In genomic region chr4:18241744-18242143, GRCh38 we compare ENCODE assay signal across 18 cellular contexts.
DNase-seq lines count a peak whose midpoint lies in the region; ATAC-seq and TF ChIP-seq lines count a peak whose summit lies in the region.
"Had no signal": no experiment of that assay in that cellular context is flagged by ENCODE, and none has a peak within 500 bp of the region (broad histone marks: within the 10 kb centered on the region; RNA-seq: fewer than 3 reads in every experiment).

No MANE protein-coding gene starts in this region.

- no peak overlapping the region for H2AK5ac ChIP-seq in mesendoderm (ENCODE audit: low read length)

- peak overlapping the region; percentile 61; the same call in 1 of the 2 replicates for H2AFZ ChIP-seq in GM23338

- peak overlapping the region; percentile 4 for H3K4ac ChIP-seq in mesendoderm (ENCODE audit: low read depth, low read length)

- H2BK5ac ChIP-seq in mesendoderm (ENCODE audit: low read length): no peak overlapping the region

- peaks cover 2% of the 10 kb centered on the region for H3K27me3 Mint-ChIP-seq in GM23338 (ENCODE audit: insufficient read depth, low read depth, poor library complexity)
- peaks cover 3% of the 10 kb centered on the region for H3K27me3 Mint-ChIP-seq in activated T-helper 17 cell treated with anti-CD3 and anti-CD28 coated beads, Interleukin-2, amount 50 U/mL, for 72 hours
- no peaks in the 10 kb centered on the region for H3K27me3 Mint-ChIP-seq in type B pancreatic cell
- H3K27me3 Mint-ChIP-seq: CD4-positive, alpha-beta T cell had no signal

- H3K27me3 ChIP-seq in GM23338 (ENCODE audit: insufficient read depth) (no peaks in the 10 kb centered on the region), mesendoderm (ENCODE audit: insufficient read depth, low read length, poor library complexity) (no peaks in the 10 kb centered on the region)
- H3K27me3 ChIP-seq: BLaER1 treated with 17β-estradiol and CSF1 and Interleukin-3, amounts not matched to agents 10 nM and 100 nM had no signal

- H3K4me2 ChIP-seq in GM23338 (no peak overlapping the region), mesendoderm (ENCODE audit: low read length) (no peak overlapping the region)
- H3K4me2 ChIP-seq: A549; BLaER1 treated with 17β-estradiol and CSF1 and Interleukin-3, amounts not matched to agents 10 nM and 100 nM had no signal

- no peaks in the 10 kb centered on the region for H3K9me3 Mint-ChIP-seq in GM23338
- H3K9me3 Mint-ChIP-seq in activated T-helper 17 cell treated with anti-CD3 and anti-CD28 coated beads, Interleukin-2, amount 50 U/mL, for 72 hours: no peaks in the 10 kb centered on the region
- H3K9me3 Mint-ChIP-seq in type B pancreatic cell: no peaks in the 10 kb centered on the region
- H3K9me3 Mint-ChIP-seq: CD4-positive, alpha-beta T cell; CD8-positive, alpha-beta T cell had no signal

- H3K56ac ChIP-seq in mesendoderm (ENCODE audit: low read length): no peak overlapping the region

- no peak overlapping the region for H4K8ac ChIP-seq in mesendoderm (ENCODE audit: low read depth, low read length)

- WGBS in mesendoderm (ENCODE audit: extremely low coverage, insufficient coverage, low lambda C conversion rate): no CpG with 5 or more reads among the region's 1 CpG

- DNase-seq in GM23338 (ENCODE audit: low spot score): no peak
- DNase-seq in astrocyte of the hippocampus (ENCODE audit: low read depth, low spot score): peak; percentile 54
- DNase-seq in mesendoderm: peak; percentile 3
- DNase-seq in type B pancreatic cell (ENCODE audit: extremely low spot score, unreplicated experiment): no peak
- no peak for DNase-seq in stimulated activated naive CD8-positive, alpha-beta T cell treated with anti-CD3 and anti-CD28 coated beads, Interleukin-15, Interleukin-2, amounts not matched to agents 100 U/mL and 50 U/mL, for 24 hours
- DNase-seq: AML-193; Caco-2; Calu3; CD4-positive, alpha-beta T cell; CD8-positive, alpha-beta T cell; DMS79 treated with DMSO at 0.1 percent for 48 hours; GF-D8 had no signal

- no peak overlapping the region for H3K4me3 ChIP-seq in GM23338
- H3K4me3 ChIP-seq in mesendoderm (ENCODE audit: low read length): no peak overlapping the region
- H3K4me3 ChIP-seq: A549; BLaER1 treated with 17β-estradiol and CSF1 and Interleukin-3, amounts not matched to agents 10 nM and 100 nM had no signal

- H4K5ac ChIP-seq in mesendoderm (ENCODE audit: low read length): no peak overlapping the region

- H3K4me3 Mint-ChIP-seq in GM23338 (no peak overlapping the region), type B pancreatic cell (no peak overlapping the region)
- no peak overlapping the region for H3K4me3 Mint-ChIP-seq in activated T-helper 17 cell treated with anti-CD3 and anti-CD28 coated beads, Interleukin-2, amount 50 U/mL, for 72 hours
- H3K4me3 Mint-ChIP-seq: B cell; CD4-positive, alpha-beta T cell; CD8-positive, alpha-beta T cell had no signal

- TF ChIP-seq CTCF in GM23338 (conservative IDR thresholded peaks at IDR 0.05; ENCODE audit: low read depth in 2 of 2): no peak
- TF ChIP-seq CTCF in type B pancreatic cell (conservative IDR thresholded peaks at IDR 0.05): no peak

- no peaks in the 10 kb centered on the region for H4K20me1 ChIP-seq in GM23338 (replicated peaks; ENCODE audit: insufficient read depth)
- H4K20me1 ChIP-seq: BLaER1 treated with 17β-estradiol and CSF1 and Interleukin-3, amounts not matched to agents 10 nM and 100 nM had no signal

- no peaks in the 10 kb centered on the region for H3K79me1 ChIP-seq in mesendoderm (ENCODE audit: low read length)

- H3K36me3 Mint-ChIP-seq in GM23338 (ENCODE audit: low read depth) (no peaks in the 10 kb centered on the region), type B pancreatic cell (no peaks in the 10 kb centered on the region)
- no peaks in the 10 kb centered on the region for H3K36me3 Mint-ChIP-seq in activated T-helper 17 cell treated with anti-CD3 and anti-CD28 coated beads, Interleukin-2, amount 50 U/mL, for 72 hours (ENCODE audit: low read depth)
- H3K36me3 Mint-ChIP-seq: CD8-positive, alpha-beta T cell had no signal

- no peaks in the 10 kb centered on the region for H3F3A ChIP-seq in GM23338 (replicated peaks; ENCODE audit: low read depth)

- H3K9me2 ChIP-seq in GM23338 (ENCODE audit: insufficient read depth): no peaks in the 10 kb centered on the region; the same call in 1 of the 2 replicates

- H2BK120ac ChIP-seq in mesendoderm (ENCODE audit: low read depth, low read length): no peak overlapping the region

- no peak overlapping the region for H3K9ac ChIP-seq in mesendoderm (ENCODE audit: low read length)
- H3K9ac ChIP-seq: BLaER1 treated with 17β-estradiol and CSF1 and Interleukin-3, amounts not matched to agents 10 nM and 100 nM had no signal

- H3K18ac ChIP-seq in mesendoderm (ENCODE audit: low read length): no peak overlapping the region

- peaks cover 11% of the 10 kb centered on the region; the same call in 2 of the 3 replicates for H3K4me1 Mint-ChIP-seq in GM23338
- H3K4me1 Mint-ChIP-seq in activated T-helper 17 cell treated with anti-CD3 and anti-CD28 coated beads, Interleukin-2, amount 50 U/mL, for 72 hours: no peaks in the 10 kb centered on the region
- no peaks in the 10 kb centered on the region for H3K4me1 Mint-ChIP-seq in type B pancreatic cell (ENCODE audit: unreplicated experiment)
- H3K4me1 Mint-ChIP-seq: B cell had no signal

- H3K4me1 ChIP-seq in GM23338 (ENCODE audit: insufficient read depth): peaks cover 3% of the 10 kb centered on the region; the same call in 1 of the 2 replicates
- H3K4me1 ChIP-seq in mesendoderm (ENCODE audit: control insufficient read depth, low read depth, low read length): no peaks in the 10 kb centered on the region
- H3K4me1 ChIP-seq: A549; BLaER1 treated with 17β-estradiol and CSF1 and Interleukin-3, amounts not matched to agents 10 nM and 100 nM; Caco-2 had no signal

- H3K79me2 ChIP-seq in GM23338 (replicated peaks; ENCODE audit: insufficient read depth) (no peaks in the 10 kb centered on the region), mesendoderm (ENCODE audit: control insufficient read depth, insufficient read depth, low read length) (no peaks in the 10 kb centered on the region)

- no peak; the same call in 2 of the 3 replicates for ATAC-seq in GM23338
- ATAC-seq in activated T-helper 17 cell treated with anti-CD3 and anti-CD28 coated beads, Interleukin-2, amount 50 U/mL, for 72 hours (replicated peaks): no peak
- no peak for ATAC-seq in stimulated activated naive CD8-positive, alpha-beta T cell treated with anti-CD3 and anti-CD28 coated beads, Interleukin-15, Interleukin-2, amounts not matched to agents 100 U/mL and 50 U/mL, for 24 hours
- ATAC-seq: A549; CD8-positive, alpha-beta T cell had no signal

- H3K36me3 ChIP-seq in GM23338 (ENCODE audit: insufficient read depth) (no peaks in the 10 kb centered on the region), mesendoderm (ENCODE audit: control insufficient read depth, insufficient read depth, low read length) (no peaks in the 10 kb centered on the region)
- H3K36me3 ChIP-seq: BLaER1 treated with 17β-estradiol and CSF1 and Interleukin-3, amounts not matched to agents 10 nM and 100 nM had no signal

- H3K27ac Mint-ChIP-seq in GM23338 (no peak overlapping the region), type B pancreatic cell (no peak overlapping the region)
- H3K27ac Mint-ChIP-seq in activated T-helper 17 cell treated with anti-CD3 and anti-CD28 coated beads, Interleukin-2, amount 50 U/mL, for 72 hours: no peak overlapping the region
- H3K27ac Mint-ChIP-seq: B cell; CD4-positive, alpha-beta T cell; CD8-positive, alpha-beta T cell had no signal

- H3K23ac ChIP-seq in mesendoderm (ENCODE audit: low read length): no peak overlapping the region

- no peak overlapping the region for H2BK15ac ChIP-seq in mesendoderm (replicated peaks; ENCODE audit: low read depth)

- no peak overlapping the region for H3K27ac ChIP-seq in GM23338 (ENCODE audit: low read depth)
- H3K27ac ChIP-seq in mesendoderm (ENCODE audit: low read depth, low read length): no peak overlapping the region
- H3K27ac ChIP-seq: 22Rv1; A549; BLaER1 treated with 17β-estradiol and CSF1 and Interleukin-3, amounts not matched to agents 10 nM and 100 nM; C4-2B had no signal

TF ChIP-seq in GM23338, 12 proteins besides CTCF, POLR2A, EP300 and RAD21 (continues in another document):
- TF ChIP-seq ZNF331 (CRISPR knock-in tag; IDR thresholded peaks at IDR 0.05; ENCODE audit: low read depth): no peak
- no peak for TF ChIP-seq EZH2phosphoT487 (IDR thresholded peaks at IDR 0.05; ENCODE audit: unreplicated experiment)
- TF ChIP-seq REST (IDR thresholded peaks at IDR 0.05; ENCODE audit: unreplicated experiment): no peak
- no peak for TF ChIP-seq POLR2AphosphoS5 (IDR thresholded peaks at IDR 0.05; ENCODE audit: low read depth)

Comparison
In these comparisons a context has a peak if more than half of its experiments do, and no peak if none do; other contexts are left out.
1. DNase-seq: peak in astrocyte of the hippocampus (single experiment) and mesendoderm (single experiment); none in GM23338 (single experiment), type B pancreatic cell (single experiment) and stimulated activated naive CD8-positive, alpha-beta T cell treated with anti-CD3 and anti-CD28 coated beads, Interleukin-15, Interleukin-2, amounts not matched to agents 100 U/mL and 50 U/mL, for 24 hours (single experiment).